1 cellular context compared by ENCODE assay signal in the genomic region with DNA sequence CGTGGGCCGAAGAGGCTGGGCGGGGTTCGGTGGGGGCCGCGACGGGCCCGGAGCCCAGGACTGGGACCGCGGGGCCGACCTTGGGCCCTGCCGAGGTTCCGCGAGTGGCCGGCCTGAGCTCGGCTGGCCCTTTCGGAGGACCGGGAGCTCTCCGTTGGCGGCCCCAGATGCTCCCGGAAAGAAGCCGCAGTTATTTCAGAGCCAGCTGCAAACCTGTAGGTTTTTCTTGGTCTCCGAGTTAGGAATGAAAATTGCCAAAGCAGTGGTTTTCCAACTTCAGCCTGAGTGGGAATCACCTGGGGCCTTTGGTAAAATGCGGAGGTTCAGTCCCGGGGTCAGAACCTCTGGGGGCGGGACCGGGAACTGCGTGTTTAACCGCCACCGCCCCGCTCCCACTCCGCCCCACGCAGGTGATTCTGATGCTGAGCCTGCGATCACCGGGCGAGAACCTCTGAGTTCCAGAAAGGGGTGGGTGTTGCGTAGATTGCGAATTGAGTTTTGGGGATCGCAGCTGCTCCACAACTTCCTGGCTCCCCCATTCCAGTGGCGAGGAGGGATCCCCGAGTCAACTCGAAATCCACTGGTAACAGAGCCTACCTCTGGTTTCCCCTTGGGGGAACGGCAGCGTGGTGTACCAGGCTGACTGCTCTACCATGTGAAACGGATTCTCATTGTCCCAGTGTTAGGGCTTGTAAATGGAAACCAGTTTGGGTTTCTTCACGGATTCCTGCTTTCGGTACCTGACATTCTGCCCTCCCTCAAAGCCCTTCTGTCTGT.
A peak's percentile ranks its signal among the peaks of the same experiment; 100 is the strongest.
TF ChIP-seq lines count a peak whose summit lies in the region.

No MANE protein-coding gene starts in this region.

TF ChIP-seq in K562, 482 proteins besides CTCF, POLR2A, EP300 and RAD21 (continued from another document):
- TF ChIP-seq, protein P1, sequence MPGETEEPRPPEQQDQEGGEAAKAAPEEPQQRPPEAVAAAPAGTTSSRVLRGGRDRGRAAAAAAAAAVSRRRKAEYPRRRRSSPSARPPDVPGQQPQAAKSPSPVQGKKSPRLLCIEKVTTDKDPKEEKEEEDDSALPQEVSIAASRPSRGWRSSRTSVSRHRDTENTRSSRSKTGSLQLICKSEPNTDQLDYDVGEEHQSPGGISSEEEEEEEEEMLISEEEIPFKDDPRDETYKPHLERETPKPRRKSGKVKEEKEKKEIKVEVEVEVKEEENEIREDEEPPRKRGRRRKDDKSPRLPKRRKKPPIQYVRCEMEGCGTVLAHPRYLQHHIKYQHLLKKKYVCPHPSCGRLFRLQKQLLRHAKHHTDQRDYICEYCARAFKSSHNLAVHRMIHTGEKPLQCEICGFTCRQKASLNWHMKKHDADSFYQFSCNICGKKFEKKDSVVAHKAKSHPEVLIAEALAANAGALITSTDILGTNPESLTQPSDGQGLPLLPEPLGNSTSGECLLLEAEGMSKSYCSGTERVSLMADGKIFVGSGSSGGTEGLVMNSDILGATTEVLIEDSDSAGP (CRISPR knock-in tag; IDR thresholded peaks at IDR 0.05) = peak; percentile 34; the same call in 1 of the 2 replicates
- TF ChIP-seq CXXC5 (CRISPR knock-in tag; IDR thresholded peaks at IDR 0.05) (peak; percentile 22), SAP30 (IDR thresholded peaks at IDR 0.05; ENCODE audit: borderline replicate concordance, insufficient read depth, low read depth, low read length, poor library complexity, severe bottlenecking) (peak; percentile 37), SMAD1 (IDR thresholded peaks at IDR 0.05; ENCODE audit: low read depth, low read length, partially characterized antibody) (peak; percentile 4), HDAC2 (IDR thresholded peaks at IDR 0.05) (0 out of 2 replicates have a peak, but pooled peaks have one; percentile 52), ZEB2 (IDR thresholded peaks at IDR 0.05) (0 out of 2 replicates have a peak, but pooled peaks have one; percentile 43), GATAD2B (IDR thresholded peaks at IDR 0.05; ENCODE audit: borderline replicate concordance) (peak; percentile 50; the same call in 1 of the 2 replicates), HDAC1 (IDR thresholded peaks at IDR 0.05) (peak in 1 of 2 experiments; percentile 76; a peak in 2 of 4 replicates), KDM2B (CRISPR knock-in tag; IDR thresholded peaks at IDR 0.05) (0 out of 2 replicates have a peak, but pooled peaks have one; percentile 37), FOXK2 (conservative IDR thresholded peaks at IDR 0.05 in 1 of 2, IDR thresholded peaks at IDR 0.05 in 1 of 2; ENCODE audit: low read depth in 2 of 2) (0 out of 4 replicates have a peak, but pooled peaks of 1 of the 2 experiments have one; percentile 29)
